Comparison of ENCODE assay signal across 13 cellular contexts in the genomic region with DNA sequence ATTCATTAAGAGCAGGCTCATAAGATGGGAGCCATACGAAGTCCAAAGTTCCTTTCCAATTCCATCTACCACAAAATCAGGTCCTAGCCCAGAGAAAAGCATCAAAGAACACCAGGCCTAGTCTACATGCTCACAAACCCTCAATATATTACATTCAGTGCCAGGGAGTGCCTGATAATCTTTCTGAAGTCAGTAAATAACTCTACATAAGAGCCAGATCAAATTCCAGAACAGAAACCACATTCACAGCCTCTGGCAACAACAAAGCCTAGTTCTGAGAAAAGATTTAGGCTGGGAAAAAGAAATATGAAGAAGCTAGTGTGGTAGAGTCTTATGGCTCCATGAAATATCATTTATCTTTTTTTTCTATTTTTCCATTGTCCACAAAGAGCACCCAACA.
"Had no signal": no experiment of that assay in that cellular context is flagged by ENCODE, and none has a peak within 500 bp of the region (broad histone marks: within the 10 kb centered on the region; RNA-seq: fewer than 3 reads in every experiment).

No MANE protein-coding gene starts in this region.

- H3K27me3 Mint-ChIP-seq: activated CD4-positive, alpha-beta memory T cell treated with anti-CD3 and anti-CD28 coated beads, Interleukin-2, amount 10 ng/mL, durations not matched to agents 7 days and 5 days; activated CD4-positive, alpha-beta T cell treated with anti-CD3 and anti-CD28 coated beads for 36 hours had no signal

- H3K4me3 Mint-ChIP-seq: activated CD4-positive, alpha-beta memory T cell treated with anti-CD3 and anti-CD28 coated beads, Interleukin-2, amount 10 ng/mL, durations not matched to agents 7 days and 5 days; activated CD4-positive, alpha-beta T cell treated with anti-CD3 and anti-CD28 coated beads for 36 hours; nephron had no signal

- H3K4me1 Mint-ChIP-seq: activated CD4-positive, alpha-beta T cell treated with anti-CD3 and anti-CD28 coated beads for 36 hours; nephron had no signal

- H3K9me3 ChIP-seq: SJCRH30, tibial artery had no signal

- H3K27me3 ChIP-seq: SJCRH30, tibial artery had no signal

- DNase-seq: activated CD4-positive, alpha-beta memory T cell treated with anti-CD3 and anti-CD28 coated beads, Interleukin-2, amount 10 ng/mL, durations not matched to agents 7 days and 5 days; activated CD4-positive, alpha-beta T cell treated with anti-CD3 and anti-CD28 coated beads for 36 hours; activated T-cell treated with anti-CD3 and anti-CD28 coated beads, Interleukin-2, amount 50 U/mL, for 48 hours; caudate nucleus; dermis blood vessel endothelial cell; foreskin fibroblast; SW 1271; tibial artery had no signal

- H3K9me3 Mint-ChIP-seq: activated CD4-positive, alpha-beta memory T cell treated with anti-CD3 and anti-CD28 coated beads, Interleukin-2, amount 10 ng/mL, durations not matched to agents 7 days and 5 days had no signal

- ATAC-seq: activated CD4-positive, alpha-beta T cell treated with anti-CD3 and anti-CD28 coated beads for 36 hours; esophagus mucosa had no signal

- H3K27ac Mint-ChIP-seq: activated CD4-positive, alpha-beta memory T cell treated with anti-CD3 and anti-CD28 coated beads, Interleukin-2, amount 10 ng/mL, durations not matched to agents 7 days and 5 days; activated CD4-positive, alpha-beta T cell treated with anti-CD3 and anti-CD28 coated beads for 36 hours; nephron had no signal

- H3K4me3 ChIP-seq: SJCRH30, skin epidermis, tibial artery had no signal

- H3K4me1 ChIP-seq: tibial artery had no signal

- H3K27ac ChIP-seq: SJCRH30, skin epidermis, tibial artery, VCaP had no signal
